ENCODE assay signal across 12 cellular contexts in genomic region chr17:78407387-78407990, GRCh38.
DNase-seq lines count a peak whose midpoint lies in the region; ATAC-seq and TF ChIP-seq lines count a peak whose summit lies in the region.
"Had no signal": no experiment of that assay in that cellular context is flagged by ENCODE, and none has a peak within 500 bp of the region (broad histone marks: within the 10 kb centered on the region; RNA-seq: fewer than 3 reads in every experiment).

No MANE protein-coding gene starts in this region.

- peaks cover 53% of the 10 kb centered on the region for H3K4me1 Mint-ChIP-seq in stimulated activated naive CD8-positive, alpha-beta T cell treated with anti-CD3 and anti-CD28 coated beads, Interleukin-15, amount 100 ng/mL, for 72 hours

- no peaks in the 10 kb centered on the region for H3K27me3 Mint-ChIP-seq in stimulated activated naive CD8-positive, alpha-beta T cell treated with anti-CD3 and anti-CD28 coated beads, Interleukin-15, amount 100 ng/mL, for 72 hours

- no peak for DNase-seq in stimulated activated naive CD8-positive, alpha-beta T cell treated with anti-CD3 and anti-CD28 coated beads, Interleukin-15, amount 100 ng/mL, for 72 hours
- no peak for DNase-seq in stimulated activated naive CD8-positive, alpha-beta T cell treated with anti-CD3 and anti-CD28 coated beads, Interleukin-15, Interleukin-2, amounts not matched to agents 100 U/mL and 50 U/mL, for 24 hours
- DNase-seq in left kidney (ENCODE audit: low read depth, low spot score), result peak; percentile 92
- no peak for DNase-seq in NCI-H1417 treated with DMSO at 0.1 percent for 48 hours (lab: John Stamatoyannopoulos, UW)
- DNase-seq: activated effector memory CD4-positive, alpha-beta T cell treated with anti-CD3 and anti-CD28 coated beads, Interleukin-2, amount 50 U/mL, for 16 hours; dorsolateral prefrontal cortex; head of caudate nucleus; NCI-H1436 treated with DMSO at 0.1 percent for 48 hours had no signal

- H3K27ac ChIP-seq in VCaP, result 0 out of 2 replicates have a peak overlapping the region, but pooled peaks have one; percentile 60
- H3K27ac ChIP-seq: dorsolateral prefrontal cortex had no signal

- no peak overlapping the region for H3K4me3 Mint-ChIP-seq in stimulated activated naive CD8-positive, alpha-beta T cell treated with anti-CD3 and anti-CD28 coated beads, Interleukin-15, amount 100 ng/mL, for 72 hours

- no peak for TF ChIP-seq CTCF in VCaP (conservative IDR thresholded peaks at IDR 0.05)

- peak overlapping the region; percentile 27 to 61 for H3K27ac Mint-ChIP-seq in stimulated activated naive CD8-positive, alpha-beta T cell treated with anti-CD3 and anti-CD28 coated beads, Interleukin-15, amount 100 ng/mL, for 72 hours

- no peak for ATAC-seq in stimulated activated naive CD8-positive, alpha-beta T cell treated with anti-CD3 and anti-CD28 coated beads, Interleukin-15, amount 100 ng/mL, for 72 hours
- no peak for ATAC-seq in stimulated activated naive CD8-positive, alpha-beta T cell treated with anti-CD3 and anti-CD28 coated beads, Interleukin-15, Interleukin-2, amounts not matched to agents 100 U/mL and 50 U/mL, for 24 hours
- ATAC-seq in HG03442 (IDR thresholded peaks at IDR 0.05; ENCODE audit: unreplicated experiment), result no peak
- ATAC-seq in GM19351 (IDR thresholded peaks at IDR 0.05; ENCODE audit: unreplicated experiment), result no peak
- no peak for ATAC-seq in GM18498 (IDR thresholded peaks at IDR 0.05; ENCODE audit: unreplicated experiment)

- no peaks in the 10 kb centered on the region for H3K9me3 Mint-ChIP-seq in stimulated activated naive CD8-positive, alpha-beta T cell treated with anti-CD3 and anti-CD28 coated beads, Interleukin-15, amount 100 ng/mL, for 72 hours
